ENCODE assay signal across 7 cellular contexts in the genomic region with DNA sequence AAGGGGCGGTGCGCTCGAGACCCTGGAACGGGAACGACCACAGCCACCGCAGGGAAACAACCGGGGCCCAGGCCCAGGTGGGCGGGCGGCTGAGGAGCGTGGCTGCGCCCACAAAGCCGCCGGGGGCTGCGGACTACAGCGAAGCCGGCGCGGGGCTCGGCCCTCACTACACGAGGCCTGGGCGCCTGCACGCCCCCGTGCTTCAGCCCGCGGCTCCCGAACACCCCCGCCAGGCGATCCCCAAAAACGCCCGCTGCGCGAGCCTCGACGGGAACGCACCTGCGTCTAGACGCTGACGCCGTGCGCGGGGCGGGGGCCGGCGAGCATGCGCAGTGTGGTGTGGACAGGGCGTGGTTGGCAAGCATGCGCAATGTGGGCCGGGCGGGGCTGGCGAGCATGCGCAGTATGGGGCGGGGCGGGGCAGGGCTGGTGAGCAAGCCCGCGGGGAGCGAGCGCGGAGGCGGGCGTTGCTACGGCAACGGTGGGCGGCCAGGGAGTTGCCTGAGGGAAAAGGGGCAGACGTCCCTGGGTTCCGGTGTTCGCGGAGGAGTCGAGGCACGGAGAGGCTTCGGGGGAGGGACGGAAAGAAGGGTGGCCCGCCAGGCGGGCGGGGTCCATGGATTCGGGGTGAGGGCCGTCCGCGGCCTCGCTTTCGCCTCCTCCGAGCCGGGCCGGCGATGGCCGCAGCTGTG. TPM values are rescaled to one million over a fixed set of nuclear protein-coding genes. Genes with fewer than 3 reads are reported as not detected.
A peak's percentile ranks its signal among the peaks of the same experiment; 100 is the strongest.
DNase-seq lines count a peak whose midpoint lies in the region; ATAC-seq and TF ChIP-seq lines count a peak whose summit lies in the region.

A gene (plus strand): TSS at position 518 of the 692 bp plus-strand sequence. CDS start 3,104 bp downstream, outside the sequence.

- H3K27me3 ChIP-seq in WERI-Rb-1 (ENCODE audit: insufficient read depth, low read depth, severe bottlenecking) (no peaks in the 10 kb centered on the region), breast epithelium (peaks cover 0 to 4% of the 10 kb centered on the region in 2 donors)

- H3K9me3 ChIP-seq in WERI-Rb-1 (ENCODE audit: severe bottlenecking) = peaks cover 9% of the 10 kb centered on the region
- H3K9me3 ChIP-seq in breast epithelium = no peaks in the 10 kb centered on the region

- DNase-seq in NCI-H2107 treated with DMSO at 0.1 percent for 48 hours (lab: John Stamatoyannopoulos, UW; ENCODE audit: unreplicated experiment) (peak; percentile 42), WERI-Rb-1 (peak; percentile 95), breast epithelium (ENCODE audit: low spot score in 2 of 2) (peak; percentile 82 to 95), inferior parietal cortex (ENCODE audit: extremely low spot score) (peak; percentile 80)
- peak; percentile 98 to 99 for DNase-seq in stimulated activated CD4-positive, alpha-beta T cell treated with anti-CD3 and anti-CD28 coated beads, Interleukin-12 subunit alpha, Interleukin-12 subunit beta, amount 100 ng/mL, for 24 hours (ENCODE audit: low read depth in 2 of 2)

- intact Hi-C loops in breast epithelium (cut with DNase I; ENCODE audit: low total_unique reads) = no loop called here

- peak within 1 kb of the TSS; percentile 75 for H3K4me3 ChIP-seq in WERI-Rb-1 (ENCODE audit: low read depth, low read length)
- H3K4me3 ChIP-seq in breast epithelium = peak within 1 kb of the TSS; percentile 62 to 81 (median 77)

- H3K27ac ChIP-seq in WERI-Rb-1 (peak within 1 kb of the TSS; percentile 75), breast epithelium (peak within 1 kb of the TSS; percentile 80 to 89)

- no peaks in the 10 kb centered on the region for H3K4me1 ChIP-seq in breast epithelium

- H3K36me3 ChIP-seq in WERI-Rb-1 = no peaks in the 10 kb centered on the region
- no peaks in the 10 kb centered on the region for H3K36me3 ChIP-seq in breast epithelium

- ATAC-seq in GM18511 (IDR thresholded peaks at IDR 0.05; ENCODE audit: unreplicated experiment) (peak; percentile 84), HG02981 (IDR thresholded peaks at IDR 0.05; ENCODE audit: unreplicated experiment) (peak; percentile 80)

- TF ChIP-seq CTCF in WERI-Rb-1 (IDR thresholded peaks at IDR 0.05; ENCODE audit: low read depth, low read length) (no peak), breast epithelium (IDR thresholded peaks at IDR 0.05) (no peak)

- TF ChIP-seq POLR2A in breast epithelium (IDR thresholded peaks at IDR 0.05) = no peak

RNA-seq across cellular contexts. Expression of the gene that starts here (rescaled TPM):
- 1 to 10 TPM in 2 of 3 donors, under 1 TPM in 1; 0.98 to 2.9 (median 1.3) TPM for total RNA-seq in breast epithelium

Comparison
In these comparisons a context has a peak if more than half of its experiments do, and no peak if none do; other contexts are left out.
1. Peak in every context shown above with its lines: DNase-seq, ATAC-seq, H3K4me3 ChIP-seq and H3K27ac ChIP-seq.
2. DNase-seq: peak in every context shown above with its lines; median percentile 98 in stimulated activated CD4-positive, alpha-beta T cell treated with anti-CD3 and anti-CD28 coated beads, Interleukin-12 subunit alpha, Interleukin-12 subunit beta, amount 100 ng/mL, for 24 hours; 95 in WERI-Rb-1; 88 in breast epithelium; 80 in inferior parietal cortex; 42 in NCI-H2107 treated with DMSO at 0.1 percent for 48 hours.